Comparison of ENCODE assay signal across 1 cellular context in the genomic region with DNA sequence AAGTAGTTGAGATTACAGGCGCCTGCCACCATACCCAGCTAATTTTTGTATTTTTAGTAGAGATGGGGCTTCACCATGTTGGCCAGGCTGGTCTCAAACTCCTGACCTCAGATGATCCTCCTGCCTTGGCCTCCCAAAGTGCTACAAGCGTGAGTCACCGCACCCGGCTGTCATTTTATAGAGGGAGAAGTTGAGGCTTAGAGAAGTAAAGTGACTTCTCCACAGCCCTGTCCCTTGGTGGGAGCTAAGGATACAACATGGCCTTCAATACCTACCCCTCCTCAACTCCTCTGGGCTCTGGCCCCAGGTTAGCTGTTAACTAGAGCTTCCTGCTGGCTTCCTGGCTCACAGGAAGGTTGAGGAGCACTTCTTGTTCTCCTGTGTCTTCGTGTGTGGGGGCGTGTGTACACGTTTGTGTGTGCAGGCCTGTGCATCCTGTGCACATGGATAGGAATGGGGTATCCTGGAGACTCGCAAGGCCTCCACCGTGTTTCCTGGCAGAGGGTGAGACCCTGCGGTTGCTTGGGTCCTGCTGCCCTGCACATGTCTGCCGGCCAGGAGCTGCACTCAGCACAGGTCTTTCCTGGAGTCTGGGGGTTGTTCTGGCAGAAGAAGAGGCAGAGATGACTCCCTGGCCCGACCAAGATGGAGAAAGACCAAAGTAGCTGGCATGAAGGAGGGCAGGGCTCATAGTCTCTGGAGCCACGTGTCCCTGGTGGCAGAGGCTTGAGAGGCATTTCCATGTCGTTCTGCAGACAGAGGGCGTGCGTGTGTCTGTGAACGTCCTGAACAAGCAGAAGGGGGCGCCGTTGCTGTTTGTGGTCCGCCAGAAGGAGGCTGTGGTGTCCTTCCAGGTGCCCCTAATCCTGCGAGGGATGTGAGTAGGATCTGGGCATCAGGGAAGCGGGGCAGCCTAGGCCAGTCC.
TF ChIP-seq lines count a peak whose summit lies in the region.

No MANE protein-coding gene starts in this region.

TF ChIP-seq in A549, 52 proteins besides CTCF, POLR2A, EP300 and RAD21 (continued from another document):
- TF ChIP-seq, protein P1, sequence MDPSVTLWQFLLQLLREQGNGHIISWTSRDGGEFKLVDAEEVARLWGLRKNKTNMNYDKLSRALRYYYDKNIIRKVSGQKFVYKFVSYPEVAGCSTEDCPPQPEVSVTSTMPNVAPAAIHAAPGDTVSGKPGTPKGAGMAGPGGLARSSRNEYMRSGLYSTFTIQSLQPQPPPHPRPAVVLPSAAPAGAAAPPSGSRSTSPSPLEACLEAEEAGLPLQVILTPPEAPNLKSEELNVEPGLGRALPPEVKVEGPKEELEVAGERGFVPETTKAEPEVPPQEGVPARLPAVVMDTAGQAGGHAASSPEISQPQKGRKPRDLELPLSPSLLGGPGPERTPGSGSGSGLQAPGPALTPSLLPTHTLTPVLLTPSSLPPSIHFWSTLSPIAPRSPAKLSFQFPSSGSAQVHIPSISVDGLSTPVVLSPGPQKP (IDR thresholded peaks at IDR 0.05; ENCODE audit: low read depth, low read length), result no peak
- TF ChIP-seq, protein P2, sequence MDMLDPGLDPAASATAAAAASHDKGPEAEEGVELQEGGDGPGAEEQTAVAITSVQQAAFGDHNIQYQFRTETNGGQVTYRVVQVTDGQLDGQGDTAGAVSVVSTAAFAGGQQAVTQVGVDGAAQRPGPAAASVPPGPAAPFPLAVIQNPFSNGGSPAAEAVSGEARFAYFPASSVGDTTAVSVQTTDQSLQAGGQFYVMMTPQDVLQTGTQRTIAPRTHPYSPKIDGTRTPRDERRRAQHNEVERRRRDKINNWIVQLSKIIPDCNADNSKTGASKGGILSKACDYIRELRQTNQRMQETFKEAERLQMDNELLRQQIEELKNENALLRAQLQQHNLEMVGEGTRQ (IDR thresholded peaks at IDR 0.05), result peak; percentile 63
